ENCODE assay signal across 8 cellular contexts in the genomic region with DNA sequence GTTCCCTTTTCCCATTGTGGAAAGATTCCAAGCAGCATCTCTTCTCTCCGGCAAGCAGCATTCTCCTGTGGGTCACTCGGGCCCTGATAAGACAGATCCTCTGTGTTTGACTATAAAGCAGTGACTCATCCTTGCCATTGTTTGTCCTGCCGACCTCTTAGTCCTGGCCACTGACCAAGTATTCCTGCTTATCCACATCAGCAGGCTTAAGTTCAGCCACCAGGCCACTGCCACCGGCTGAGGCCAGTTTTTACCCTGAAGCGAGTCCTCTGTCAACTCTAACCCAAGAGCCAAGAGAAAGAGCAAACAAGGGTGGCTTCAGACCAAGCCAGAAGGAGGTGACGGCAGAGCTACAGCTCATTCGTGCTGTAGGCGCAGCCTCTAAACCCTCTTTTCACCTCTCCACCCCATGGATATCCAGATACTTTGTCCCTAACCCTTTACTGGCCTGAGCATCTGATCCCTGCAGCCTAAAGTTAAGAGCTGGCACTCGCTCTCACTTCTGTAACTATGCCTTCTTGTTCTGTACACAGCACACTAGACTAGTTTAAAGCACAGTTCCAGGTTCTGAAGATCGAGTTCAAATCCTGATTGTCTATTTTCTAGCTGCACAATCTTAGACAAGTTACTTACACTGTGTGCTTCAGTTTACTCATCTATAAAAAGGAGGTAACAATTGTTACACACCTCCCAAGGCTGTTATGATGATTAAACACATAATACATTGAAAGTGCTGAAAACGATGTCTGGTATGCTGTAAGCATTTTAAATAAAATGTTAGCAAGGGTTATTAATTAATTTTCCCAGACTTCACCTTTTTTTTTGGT. TPM values are rescaled to one million over a fixed set of nuclear protein-coding genes. Genes with fewer than 3 reads are reported as not detected.
DNase-seq lines count a peak whose midpoint lies in the region; FAIRE-seq and TF ChIP-seq lines count a peak whose summit lies in the region.

No MANE protein-coding gene starts in this region.

- POLR2A ChIA-PET in GM10248 (lab: Yijun Ruan, JAX), result no interaction called here

- DNase-seq in Daoy (ENCODE audit: low read depth) (peak; percentile 77), RKO (ENCODE audit: low spot score) (peak; percentile 3), frontal cortex (ENCODE audit: low spot score in 2 of 2) (peak; percentile 30 to 56), nucleus accumbens (lab: John Stamatoyannopoulos, UW) (peak in 47 of 56 donors; percentile 15 to 90 (median 59)), KBM-7 (no peak), GM10248 (ENCODE audit: extremely low spot score) (no peak), GM13976 (ENCODE audit: low spot score) (no peak), AML-193 (lab: John Stamatoyannopoulos, UW) (no peak)

- CTCF ChIA-PET in GM10248 (lab: Yijun Ruan, JAX), result no interaction called here

- TF ChIP-seq CTCF in GM10248 (IDR thresholded peaks at IDR 0.05; ENCODE audit: control extremely low read depth, extremely low read depth, low read depth, missing control alignments) (no peak), GM13976 (IDR thresholded peaks at IDR 0.05; ENCODE audit: borderline replicate concordance, control extremely low read depth, extremely low read depth, insufficient read depth, missing control alignments) (no peak)

- FAIRE-seq in frontal cortex (lab: Jason Lieb, UNC), result no peak

- in situ Hi-C loops in KBM-7 (cut with MboI; ENCODE audit: low pct_unique_long_range_greater_than_20kb, low sequenced_read_pairs) (no loop called here), GM13976 (cut with MboI; ENCODE audit: low sequenced_read_pairs, unreplicated experiment) (no loop called here)

RNA-seq across cellular contexts. Expression of a gene that starts 31.0 kb away (rescaled TPM):
- 7.4 and 8.4 TPM in 2 replicates for total RNA-seq in Daoy (2014; rRNA removed; shearing (Covaris generic))
- 7.7 TPM for total RNA-seq in frontal cortex

Comparison
In these comparisons a context has a peak if more than half of its experiments do, and no peak if none do; other contexts are left out.
1. DNase-seq: peak in Daoy (single experiment), RKO (single experiment), frontal cortex (2 of 2) and nucleus accumbens (47 of 56); none in KBM-7 (single experiment), GM10248 (single experiment), GM13976 (single experiment) and AML-193 (0 of 2).